Comparison of ENCODE assay signal across 10 cellular contexts in the genomic region with DNA sequence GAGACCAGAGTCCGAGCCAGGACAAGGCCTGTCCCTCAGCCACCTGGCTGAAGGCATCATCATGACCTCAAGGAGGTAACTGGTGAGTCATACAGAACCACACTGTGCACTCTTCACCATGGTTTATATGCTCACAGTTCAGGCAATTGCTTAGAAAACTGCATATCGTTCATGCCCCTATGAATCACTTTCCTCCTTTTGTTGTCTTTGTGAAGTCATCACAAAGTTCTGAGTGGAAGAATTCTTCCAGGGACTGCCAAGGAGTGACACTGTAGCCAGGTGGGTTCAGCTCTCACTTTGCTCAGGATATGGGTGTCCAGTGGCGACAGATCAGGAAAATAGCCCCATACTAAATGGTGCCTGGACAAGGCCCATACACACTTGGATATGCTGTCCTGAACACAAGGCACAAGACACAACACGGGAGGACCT.
A peak's percentile ranks its signal among the peaks of the same experiment; 100 is the strongest.
DNase-seq lines count a peak whose midpoint lies in the region; ATAC-seq and TF ChIP-seq lines count a peak whose summit lies in the region.
"Had no signal": no experiment of that assay in that cellular context is flagged by ENCODE, and none has a peak within 500 bp of the region (broad histone marks: within the 10 kb centered on the region; RNA-seq: fewer than 3 reads in every experiment).

No MANE protein-coding gene starts in this region.

- H2AFZ ChIP-seq in GM23248, result no peak overlapping the region
- no peak overlapping the region for H2AFZ ChIP-seq in SK-N-SH (ENCODE audit: low read depth)

- H3K4me1 ChIP-seq in GM23248 (ENCODE audit: insufficient read depth) (peaks cover 18% of the 10 kb centered on the region), SK-N-SH (ENCODE audit: control insufficient read depth in 1 of 2, insufficient read depth in 2 of 2, low read depth in 1 of 2, low read length in 1 of 2) (no peaks in the 10 kb centered on the region; a peak in 1 of 4 replicates)
- H3K4me1 ChIP-seq: adrenal gland had no signal

- no peak for TF ChIP-seq CTCF in SK-N-SH (IDR thresholded peaks at IDR 0.05)

- H3K9ac ChIP-seq in GM23248 (no peak overlapping the region), SK-N-SH (no peak overlapping the region)

- H3K27me3 ChIP-seq in GM23248 (replicated peaks; ENCODE audit: insufficient read depth) (no peaks in the 10 kb centered on the region), SK-N-SH (ENCODE audit: insufficient read depth) (no peaks in the 10 kb centered on the region)
- H3K27me3 ChIP-seq: adrenal gland had no signal

- CTCF ChIA-PET in SK-N-SH (lab: Yijun Ruan, JAX), result no interaction called here

- H4K20me1 ChIP-seq in GM23248 (ENCODE audit: insufficient read depth) (no peaks in the 10 kb centered on the region), SK-N-SH (ENCODE audit: insufficient read depth) (no peaks in the 10 kb centered on the region)

- 38 to 45% methylated on average over 4 of the region's 4 CpGs for WGBS in GM23248 (ENCODE audit: low coverage in 1 of 2, low lambda C conversion rate in 2 of 2, missing lambda C conversion rate in 2 of 2), 2 experiments
- WGBS in SK-N-SH (ENCODE audit: low lambda C conversion rate), result 36% methylated on average over 4 of the region's 4 CpGs

- ATAC-seq in GM21786 (IDR thresholded peaks at IDR 0.05; ENCODE audit: unreplicated experiment) (no peak), HG02763 (IDR thresholded peaks at IDR 0.05; ENCODE audit: unreplicated experiment) (no peak)

- H3K9me3 ChIP-seq in GM23248 (ENCODE audit: low read depth) (no peaks in the 10 kb centered on the region), SK-N-SH (no peaks in the 10 kb centered on the region)
- H3K9me3 ChIP-seq: adrenal gland had no signal

- no peak for TF ChIP-seq RAD21 in SK-N-SH (IDR thresholded peaks at IDR 0.05; ENCODE audit: low read length)

- H3K79me2 ChIP-seq in GM23248 (ENCODE audit: insufficient read depth) (peaks cover 68% of the 10 kb centered on the region), SK-N-SH (ENCODE audit: insufficient read depth) (no peaks in the 10 kb centered on the region)

- POLR2A ChIA-PET in SK-N-SH (lab: Yijun Ruan, JAX), result no interaction called here

- peak; percentile 95 for DNase-seq in GM23248
- no peak for DNase-seq in SK-N-SH
- DNase-seq in epithelial cell of prostate (ENCODE audit: low read depth, low spot score), result peak; percentile 84
- peak; percentile 86 for DNase-seq in pulmonary artery endothelial cell (ENCODE audit: low read depth, low spot score)
- DNase-seq in effector CD4-positive, alpha-beta T cell, result no peak
- no peak for DNase-seq in NCI-H2081 (lab: John Stamatoyannopoulos, UW)
- DNase-seq: adrenal gland, NCI-H1048 had no signal

- H3K27ac ChIP-seq in GM23248 (peak overlapping the region; percentile 82), SK-N-SH (ENCODE audit: low read depth in 2 of 2, low read length in 1 of 2) (peak overlapping the region in 1 of 2 experiments; percentile 52; a peak in 2 of 4 replicates), epithelial cell of prostate (peak overlapping the region; percentile 70)
- H3K27ac ChIP-seq: adrenal gland had no signal

- in situ Hi-C loops in GM23248 (cut with MboI), result no loop called here

- no peak overlapping the region for H3K4me3 ChIP-seq in GM23248
- H3K4me3 ChIP-seq in SK-N-SH (ENCODE audit: low read depth in 2 of 2, low read length in 1 of 2), result no peak overlapping the region
- H3K4me3 ChIP-seq: adrenal gland had no signal

- H3F3A ChIP-seq in GM23248 (ENCODE audit: insufficient read depth) (peaks cover 31% of the 10 kb centered on the region), SK-N-SH (replicated peaks; ENCODE audit: insufficient read depth) (peaks cover 4% of the 10 kb centered on the region)

- H3K36me3 ChIP-seq in GM23248 (ENCODE audit: low read depth), result no peaks in the 10 kb centered on the region
- H3K36me3 ChIP-seq in SK-N-SH (replicated peaks in 1 of 2; ENCODE audit: control insufficient read depth in 1 of 2, insufficient read depth in 2 of 2, low read length in 1 of 2), result no peaks in the 10 kb centered on the region
- H3K36me3 ChIP-seq: adrenal gland had no signal

- peak in 1 of 2 experiments; percentile 63; a peak in 1 of 4 replicates for TF ChIP-seq EP300 in SK-N-SH (IDR thresholded peaks at IDR 0.05; ENCODE audit: borderline replicate concordance in 1 of 2, low read depth in 1 of 2, low read length in 1 of 2)

- H3K9me2 ChIP-seq in GM23248 (ENCODE audit: insufficient read depth), result no peaks in the 10 kb centered on the region
- no peaks in the 10 kb centered on the region for H3K9me2 ChIP-seq in SK-N-SH

- H3K4me2 ChIP-seq in GM23248 (ENCODE audit: unreplicated experiment), result peak overlapping the region; percentile 10
- H3K4me2 ChIP-seq in SK-N-SH, result 0 out of 2 replicates have a peak overlapping the region, but pooled peaks have one; percentile 6

TF ChIP-seq in SK-N-SH, 30 proteins besides CTCF, POLR2A, EP300 and RAD21:
- TF ChIP-seq TEAD4 (IDR thresholded peaks at IDR 0.05; ENCODE audit: borderline replicate concordance, insufficient read depth), result peak; percentile 19; the same call in 1 of the 2 replicates
- no peak for TF ChIP-seq GABPA (IDR thresholded peaks at IDR 0.05; ENCODE audit: low read depth)
- TF ChIP-seq TCF12 (IDR thresholded peaks at IDR 0.05), result peak; percentile 81
- TF ChIP-seq RXRA (IDR thresholded peaks at IDR 0.05; ENCODE audit: borderline replicate concordance, low read depth), result peak; percentile 65; the same call in 1 of the 2 replicates
- TF ChIP-seq JUND (IDR thresholded peaks at IDR 0.05), result peak; percentile 83
- TF ChIP-seq, protein P1, sequence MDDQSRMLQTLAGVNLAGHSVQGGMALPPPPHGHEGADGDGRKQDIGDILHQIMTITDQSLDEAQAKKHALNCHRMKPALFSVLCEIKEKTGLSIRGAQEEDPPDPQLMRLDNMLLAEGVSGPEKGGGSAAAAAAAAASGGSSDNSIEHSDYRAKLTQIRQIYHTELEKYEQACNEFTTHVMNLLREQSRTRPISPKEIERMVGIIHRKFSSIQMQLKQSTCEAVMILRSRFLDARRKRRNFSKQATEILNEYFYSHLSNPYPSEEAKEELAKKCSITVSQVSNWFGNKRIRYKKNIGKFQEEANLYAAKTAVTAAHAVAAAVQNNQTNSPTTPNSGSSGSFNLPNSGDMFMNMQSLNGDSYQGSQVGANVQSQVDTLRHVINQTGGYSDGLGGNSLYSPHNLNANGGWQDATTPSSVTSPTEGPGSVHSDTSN (IDR thresholded peaks at IDR 0.05), result peak; percentile 36
- peak; percentile 94 for TF ChIP-seq FOSL2 (IDR thresholded peaks at IDR 0.05; ENCODE audit: borderline replicate concordance, low read depth)
- peak; percentile 63 for TF ChIP-seq NFIC (IDR thresholded peaks at IDR 0.05; ENCODE audit: borderline replicate concordance)
- TF ChIP-seq MEF2A (IDR thresholded peaks at IDR 0.05; ENCODE audit: borderline replicate concordance, low read depth), result 0 out of 2 replicates have a peak, but pooled peaks have one; percentile 18
- 0 out of 2 replicates have a peak, but pooled peaks have one; percentile 25 for TF ChIP-seq MAX (IDR thresholded peaks at IDR 0.05; ENCODE audit: low read depth)
- no peak for TF ChIP-seq NRF1 (IDR thresholded peaks at IDR 0.05; ENCODE audit: low read depth, low read length)

Comparison
In these comparisons a context has a peak if more than half of its experiments do, and no peak if none do; other contexts are left out.
1. DNase-seq: peak in GM23248 (single experiment), epithelial cell of prostate (single experiment) and pulmonary artery endothelial cell (single experiment); none in SK-N-SH (single experiment), effector CD4-positive, alpha-beta T cell (single experiment) and NCI-H2081 (0 of 2).